Comparison of ENCODE assay signal across 1 cellular context in the genomic region with DNA sequence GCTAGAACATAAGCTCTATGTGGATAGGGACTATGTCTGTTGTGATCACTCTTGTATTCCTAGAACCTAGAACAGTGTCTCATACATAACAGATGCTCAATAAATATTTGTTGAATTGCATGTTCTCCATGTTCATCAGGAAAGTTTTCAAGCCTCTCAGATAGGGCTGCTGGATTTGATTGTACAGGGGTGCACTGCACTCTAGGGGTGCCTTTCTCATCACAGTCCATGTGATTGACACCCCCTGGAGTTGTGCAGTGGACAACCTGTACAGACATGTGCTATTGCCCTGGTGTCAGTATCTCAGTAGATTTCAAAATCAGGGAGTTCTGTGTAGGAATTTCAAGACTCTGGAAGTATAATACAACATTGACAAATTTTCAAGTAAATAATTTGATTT.
TF ChIP-seq lines count a peak whose summit lies in the region.

No MANE protein-coding gene starts in this region.

TF ChIP-seq in A549, 52 proteins besides CTCF, POLR2A, EP300 and RAD21 (continued from another document):
- TF ChIP-seq, protein P1, sequence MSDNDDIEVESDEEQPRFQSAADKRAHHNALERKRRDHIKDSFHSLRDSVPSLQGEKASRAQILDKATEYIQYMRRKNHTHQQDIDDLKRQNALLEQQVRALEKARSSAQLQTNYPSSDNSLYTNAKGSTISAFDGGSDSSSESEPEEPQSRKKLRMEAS (IDR thresholded peaks at IDR 0.05): no peak
- TF ChIP-seq HOXB13 (CRISPR knock-in tag; IDR thresholded peaks at IDR 0.05; ENCODE audit: low read depth) (no peak), SREBF2 (IDR thresholded peaks at IDR 0.05) (no peak)
